1 cellular context compared by ENCODE assay signal in the genomic region with DNA sequence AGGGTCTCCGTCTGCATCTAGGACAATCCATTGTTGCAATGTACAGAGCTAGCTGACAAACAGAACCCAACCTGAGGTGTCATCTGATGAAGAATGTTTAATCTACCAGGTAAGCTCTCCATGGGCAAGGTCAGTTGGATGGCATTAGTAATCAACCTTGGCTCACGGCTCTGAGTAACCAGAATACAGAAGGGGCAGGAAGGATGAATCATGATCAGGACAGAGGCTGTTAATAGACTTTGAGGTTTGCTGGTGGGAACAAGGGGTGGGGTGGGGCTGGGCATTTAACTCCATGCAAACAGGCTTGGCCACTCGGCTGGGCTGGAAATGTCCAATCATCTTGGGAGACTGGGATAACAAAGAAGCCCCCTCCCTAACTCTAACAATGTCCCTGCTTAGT.
TF ChIP-seq lines count a peak whose summit lies in the region.

No MANE protein-coding gene starts in this region.

TF ChIP-seq in HCT116, 20 proteins besides CTCF, POLR2A, EP300 and RAD21 (continued from another document):
- TF ChIP-seq, protein P1, sequence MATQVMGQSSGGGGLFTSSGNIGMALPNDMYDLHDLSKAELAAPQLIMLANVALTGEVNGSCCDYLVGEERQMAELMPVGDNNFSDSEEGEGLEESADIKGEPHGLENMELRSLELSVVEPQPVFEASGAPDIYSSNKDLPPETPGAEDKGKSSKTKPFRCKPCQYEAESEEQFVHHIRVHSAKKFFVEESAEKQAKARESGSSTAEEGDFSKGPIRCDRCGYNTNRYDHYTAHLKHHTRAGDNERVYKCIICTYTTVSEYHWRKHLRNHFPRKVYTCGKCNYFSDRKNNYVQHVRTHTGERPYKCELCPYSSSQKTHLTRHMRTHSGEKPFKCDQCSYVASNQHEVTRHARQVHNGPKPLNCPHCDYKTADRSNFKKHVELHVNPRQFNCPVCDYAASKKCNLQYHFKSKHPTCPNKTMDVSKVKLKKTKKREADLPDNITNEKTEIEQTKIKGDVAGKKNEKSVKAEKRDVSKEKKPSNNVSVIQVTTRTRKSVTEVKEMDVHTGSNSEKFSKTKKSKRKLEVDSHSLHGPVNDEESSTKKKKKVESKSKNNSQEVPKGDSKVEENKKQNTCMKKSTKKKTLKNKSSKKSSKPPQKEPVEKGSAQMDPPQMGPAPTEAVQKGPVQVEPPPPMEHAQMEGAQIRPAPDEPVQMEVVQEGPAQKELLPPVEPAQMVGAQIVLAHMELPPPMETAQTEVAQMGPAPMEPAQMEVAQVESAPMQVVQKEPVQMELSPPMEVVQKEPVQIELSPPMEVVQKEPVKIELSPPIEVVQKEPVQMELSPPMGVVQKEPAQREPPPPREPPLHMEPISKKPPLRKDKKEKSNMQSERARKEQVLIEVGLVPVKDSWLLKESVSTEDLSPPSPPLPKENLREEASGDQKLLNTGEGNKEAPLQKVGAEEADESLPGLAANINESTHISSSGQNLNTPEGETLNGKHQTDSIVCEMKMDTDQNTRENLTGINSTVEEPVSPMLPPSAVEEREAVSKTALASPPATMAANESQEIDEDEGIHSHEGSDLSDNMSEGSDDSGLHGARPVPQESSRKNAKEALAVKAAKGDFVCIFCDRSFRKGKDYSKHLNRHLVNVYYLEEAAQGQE (IDR thresholded peaks at IDR 0.05; ENCODE audit: low read depth) = no peak
